In the genomic region with DNA sequence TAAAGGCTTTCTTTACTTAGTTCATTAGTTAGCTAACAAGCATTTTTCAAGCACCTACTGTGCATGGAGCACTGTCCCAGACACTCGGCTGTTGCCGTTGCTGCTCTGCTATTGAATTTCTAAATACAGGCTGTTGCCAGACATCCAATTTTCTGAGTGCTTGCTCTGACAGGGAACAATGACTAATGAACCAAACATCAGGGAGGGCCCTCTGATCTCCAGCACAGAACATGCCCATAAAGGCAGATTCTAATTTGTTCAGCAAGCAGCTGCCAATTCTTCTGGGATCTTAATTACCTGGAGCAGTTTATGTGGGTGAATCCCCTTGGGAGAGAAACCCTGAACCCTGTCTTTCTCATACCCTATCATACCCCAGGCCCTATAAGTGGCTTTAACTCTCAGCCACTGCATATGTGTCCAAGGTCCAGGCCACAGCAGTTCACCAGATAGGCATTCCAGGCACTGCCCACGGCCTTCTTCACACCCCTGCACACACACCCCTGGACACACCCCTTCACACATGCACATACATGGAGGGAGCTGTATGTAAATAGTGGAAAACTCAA, we compare ENCODE assay signal across 10 cellular contexts. TPM values are rescaled to one million over a fixed set of nuclear protein-coding genes. Genes with fewer than 3 reads are reported as not detected.
DNase-seq lines count a peak whose midpoint lies in the region; ATAC-seq and TF ChIP-seq lines count a peak whose summit lies in the region.
"Had no signal": no experiment of that assay in that cellular context is flagged by ENCODE, and none has a peak within 500 bp of the region (broad histone marks: within the 10 kb centered on the region; RNA-seq: fewer than 3 reads in every experiment).

No MANE protein-coding gene starts in this region.

- H3K27ac Mint-ChIP-seq in brain = peak overlapping the region in 4 of 5 experiments; percentile 13 to 82 (median 70)

- H3K9me3 Mint-ChIP-seq in brain = no peaks in the 10 kb centered on the region

- TF ChIP-seq CTCF in brain (conservative IDR thresholded peaks at IDR 0.05) (no peak), left lung (IDR thresholded peaks at IDR 0.05) (no peak)

- H3K27me3 Mint-ChIP-seq in brain = peaks cover 24% of the 10 kb centered on the region

- peaks cover 3 to 7% of the 10 kb centered on the region in 2 donors for H3K4me1 ChIP-seq in left lung

- H3K36me3 ChIP-seq in left lung = no peaks in the 10 kb centered on the region

- H3K27me3 ChIP-seq in left lung = no peaks in the 10 kb centered on the region

- H3K4me3 ChIP-seq in left lung = no peak overlapping the region

- no peaks in the 10 kb centered on the region for H3K36me3 Mint-ChIP-seq in brain

- H3K4me3 Mint-ChIP-seq in brain = no peak overlapping the region

- DNase-seq in Right ventricle myocardium inferior (ENCODE audit: missing footprints) = no peak
- no peak for DNase-seq in cardiac septum (ENCODE audit: low spot score)
- no peak for DNase-seq in left lung
- no peak for DNase-seq in middle frontal gyrus (ENCODE audit: extremely low spot score, low spot score)
- DNase-seq in SIG-M5 (lab: John Stamatoyannopoulos, UW) = no peak
- DNase-seq: NK-92 treated with Interleukin-12 subunit alpha and Interleukin-12 subunit beta, amount 100 ng/mL, for 24 hours had no signal

- intact Hi-C loops in Right ventricle myocardium inferior (cut with DNase I) (no loop called here), cardiac septum (cut with DNase I) (loop anchor here (2.0 kb wide), 1 partner anchor 27 kb away; a partner anchor contains a TSS), left lung (cut with DNase I) (no loop called here)

- H3K9me3 ChIP-seq in left lung = no peaks in the 10 kb centered on the region

- peaks cover 81% of the 10 kb centered on the region for H3K4me1 Mint-ChIP-seq in brain

- ATAC-seq in Right ventricle myocardium inferior (peak; percentile 90), left lung (peak; percentile 75), GM21723 (IDR thresholded peaks at IDR 0.05; ENCODE audit: unreplicated experiment) (no peak), HG03159 (IDR thresholded peaks at IDR 0.05; ENCODE audit: unreplicated experiment) (no peak)

- peak overlapping the region; percentile 33 to 53 for H3K27ac ChIP-seq in left lung

RNA-seq across cellular contexts. Expression of a gene that starts 27.9 kb away (rescaled TPM):
- total RNA-seq in Right ventricle myocardium inferior = 72.0 TPM
- 33.0 TPM for total RNA-seq in cardiac septum
- 44.9 TPM for polyA plus RNA-seq in brain (ENCODE audit: insufficient read depth, low read depth, low replicate concordance)
- total RNA-seq in left lung = 100 to 1,000 TPM; 137 to 156 TPM

RNA-seq across cellular contexts. Expression of a gene that starts 29.9 kb away (rescaled TPM):
- total RNA-seq in Right ventricle myocardium inferior (not detected), cardiac septum (not detected), left lung (not detected)
- not detected for polyA plus RNA-seq in brain (ENCODE audit: insufficient read depth, low read depth, low replicate concordance)
- total RNA-seq: subcutaneous adipose tissue had no signal

Comparison
In these comparisons a context has a peak if more than half of its experiments do, and no peak if none do; other contexts are left out.
1. ATAC-seq: peak in Right ventricle myocardium inferior (single experiment) and left lung (single experiment); none in GM21723 (single experiment) and HG03159 (single experiment).